In the genomic region with DNA sequence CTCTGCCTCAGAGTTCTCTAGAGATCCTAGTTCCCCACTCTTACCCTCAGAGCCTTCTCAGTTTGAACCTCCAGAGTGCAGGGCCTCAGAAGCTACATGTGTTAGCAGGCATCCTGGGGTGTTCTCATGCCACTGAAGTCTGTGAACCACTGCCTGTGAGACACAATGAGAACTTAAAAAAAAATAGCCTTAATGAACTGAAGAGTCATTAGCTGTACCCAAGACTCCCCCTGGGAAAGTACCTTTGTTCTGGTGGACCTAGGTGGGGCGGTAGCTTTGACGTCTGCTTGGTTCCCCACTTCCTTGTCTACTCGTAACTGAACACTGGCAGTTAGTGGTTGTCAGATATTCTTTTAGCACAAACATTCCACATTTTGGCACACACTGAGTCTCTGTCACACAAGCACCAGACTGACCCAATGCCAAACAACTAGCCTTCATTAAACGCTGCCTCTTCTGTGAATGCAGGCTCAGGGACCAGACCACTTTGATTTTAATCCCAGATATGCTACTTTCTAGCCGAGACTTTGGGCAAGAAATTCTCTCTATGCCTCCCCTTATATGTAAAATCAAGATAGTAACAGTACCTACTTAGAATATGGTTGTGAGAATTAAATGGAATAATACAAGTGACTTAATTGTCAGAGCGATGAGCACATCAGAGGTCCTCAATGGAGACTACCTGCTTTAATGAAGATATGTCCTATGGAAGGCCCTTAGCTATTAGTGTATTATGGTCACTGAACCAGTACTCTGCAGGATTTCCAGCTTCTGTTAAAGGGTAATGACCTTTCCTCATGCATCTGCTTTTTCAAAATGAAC, we compare ENCODE assay signal across 8 cellular contexts.
DNase-seq lines count a peak whose midpoint lies in the region; ATAC-seq, FAIRE-seq and TF ChIP-seq lines count a peak whose summit lies in the region.

No MANE protein-coding gene starts in this region.

- H3K4me1 Mint-ChIP-seq in activated CD8-positive, alpha-beta memory T cell treated with anti-CD3 and anti-CD28 coated beads, Interleukin-2, amount 10 ng/mL, durations not matched to agents 7 days and 5 days = peaks cover 84% of the 10 kb centered on the region
- H3K4me1 Mint-ChIP-seq in activated CD8-positive, alpha-beta T cell treated with anti-CD3 and anti-CD28 coated beads for 36 hours (ENCODE audit: low read depth) = peaks cover 21% of the 10 kb centered on the region

- peaks cover 67% of the 10 kb centered on the region for H3K36me3 Mint-ChIP-seq in activated CD8-positive, alpha-beta memory T cell treated with anti-CD3 and anti-CD28 coated beads, Interleukin-2, amount 10 ng/mL, durations not matched to agents 7 days and 5 days
- H3K36me3 Mint-ChIP-seq in activated CD8-positive, alpha-beta T cell treated with anti-CD3 and anti-CD28 coated beads for 36 hours (ENCODE audit: low read depth) = peaks cover 1% of the 10 kb centered on the region

- no peak for FAIRE-seq in frontal cortex (lab: Jason Lieb, UNC)

- CTCF ChIA-PET in activated CD8-positive, alpha-beta memory T cell treated with anti-CD3 and anti-CD28 coated beads, Interleukin-2, amount 10 ng/mL, durations not matched to agents 7 days and 5 days (lab: Charles Lee) = interaction anchor here (1.2 to 24.9 kb wide), 8 partner anchors 10 to 138 kb away, joined by 3 to 444 read pairs (median 14); partner anchors contain the start of genes ENTPD1 and TCTN3
- CTCF ChIA-PET in activated CD8-positive, alpha-beta T cell treated with anti-CD3 and anti-CD28 coated beads for 36 hours (lab: Charles Lee) = interaction anchor here (1.5 to 3.0 kb wide), 3 partner anchors 9 to 138 kb away, joined by 4 to 14 read pairs (median 10); partner anchors contain the start of gene TCTN3
- CTCF ChIA-PET in HEK293T (lab: Yijun Ruan, JAX) = interaction anchor here (1.5 kb wide), 1 partner anchor 9 kb away, joined by 3 read pairs; no protein-coding TSS in a partner anchor

- H3K9me3 Mint-ChIP-seq in activated CD8-positive, alpha-beta memory T cell treated with anti-CD3 and anti-CD28 coated beads, Interleukin-2, amount 10 ng/mL, durations not matched to agents 7 days and 5 days (ENCODE audit: low read depth) = no peaks in the 10 kb centered on the region
- H3K9me3 Mint-ChIP-seq in activated CD8-positive, alpha-beta T cell treated with anti-CD3 and anti-CD28 coated beads for 36 hours = no peaks in the 10 kb centered on the region

- POLR2A ChIA-PET in activated CD8-positive, alpha-beta T cell treated with anti-CD3 and anti-CD28 coated beads for 36 hours (lab: Charles Lee) = no interaction called here
- POLR2A ChIA-PET in HEK293T (lab: Yijun Ruan, JAX) = no interaction called here

- TF ChIP-seq CTCF in activated CD8-positive, alpha-beta T cell treated with anti-CD3 and anti-CD28 coated beads for 36 hours (IDR thresholded peaks at IDR 0.05) = no peak

- ATAC-seq in activated CD8-positive, alpha-beta memory T cell treated with anti-CD3 and anti-CD28 coated beads, Interleukin-2, amount 10 ng/mL, durations not matched to agents 7 days and 5 days = peak; percentile 91
- peak; percentile 86 for ATAC-seq in HG02885 (IDR thresholded peaks at IDR 0.05; ENCODE audit: poor library complexity, unreplicated experiment)
- ATAC-seq in activated CD8-positive, alpha-beta T cell treated with anti-CD3 and anti-CD28 coated beads for 36 hours = peak; percentile 87

- intact Hi-C loops in activated CD8-positive, alpha-beta T cell treated with anti-CD3 and anti-CD28 coated beads for 36 hours (cut with micrococcal nuclease) = no loop called here

- peak; percentile 92 for DNase-seq in activated CD8-positive, alpha-beta memory T cell treated with anti-CD3 and anti-CD28 coated beads, Interleukin-2, amount 10 ng/mL, durations not matched to agents 7 days and 5 days
- no peak for DNase-seq in activated CD8-positive, alpha-beta memory T cell treated with anti-CD3 and anti-CD28 coated beads, Interleukin-2, amount 50 U/mL, for 48 hours
- DNase-seq in activated CD8-positive, alpha-beta T cell treated with anti-CD3 and anti-CD28 coated beads for 36 hours = peak; percentile 69
- DNase-seq in stimulated activated CD8-positive, alpha-beta memory T cell treated with anti-CD3 and anti-CD28 coated beads, Interleukin-4, amount 100 ng/mL, for 24 hours (ENCODE audit: low read depth) = peak; percentile 12
- DNase-seq in frontal cortex (ENCODE audit: low spot score in 2 of 2) (no peak), HEK293T (ENCODE audit: extremely low spot score) (no peak)
- DNase-seq in NK-92 treated with Interleukin-12 subunit alpha and Interleukin-12 subunit beta, amount 100 ng/mL, for 24 hours (lab: John Stamatoyannopoulos, UW) = no peak

- H3K27ac Mint-ChIP-seq in activated CD8-positive, alpha-beta memory T cell treated with anti-CD3 and anti-CD28 coated beads, Interleukin-2, amount 10 ng/mL, durations not matched to agents 7 days and 5 days = peak overlapping the region; percentile 90
- H3K27ac Mint-ChIP-seq in activated CD8-positive, alpha-beta T cell treated with anti-CD3 and anti-CD28 coated beads for 36 hours = peak overlapping the region; percentile 85

- peak overlapping the region; percentile 75 for H3K4me3 Mint-ChIP-seq in activated CD8-positive, alpha-beta memory T cell treated with anti-CD3 and anti-CD28 coated beads, Interleukin-2, amount 10 ng/mL, durations not matched to agents 7 days and 5 days
- H3K4me3 Mint-ChIP-seq in activated CD8-positive, alpha-beta T cell treated with anti-CD3 and anti-CD28 coated beads for 36 hours = peak overlapping the region; percentile 70

- H3K27me3 Mint-ChIP-seq in activated CD8-positive, alpha-beta memory T cell treated with anti-CD3 and anti-CD28 coated beads, Interleukin-2, amount 10 ng/mL, durations not matched to agents 7 days and 5 days = no peaks in the 10 kb centered on the region
- H3K27me3 Mint-ChIP-seq in activated CD8-positive, alpha-beta T cell treated with anti-CD3 and anti-CD28 coated beads for 36 hours = no peaks in the 10 kb centered on the region

TF ChIP-seq in HEK293T, 16 proteins besides CTCF, POLR2A, EP300 and RAD21:
- TF ChIP-seq NFRKB (IDR thresholded peaks at IDR 0.05) (no peak), LEF1 (IDR thresholded peaks at IDR 0.05; ENCODE audit: borderline replicate concordance) (no peak), ZNF384 (IDR thresholded peaks at IDR 0.05) (no peak), SP1 (IDR thresholded peaks at IDR 0.05) (no peak), SUZ12 (IDR thresholded peaks at IDR 0.05) (no peak), FOXM1 (IDR thresholded peaks at IDR 0.05; ENCODE audit: borderline replicate concordance) (no peak), FOXA1 (IDR thresholded peaks at IDR 0.05) (no peak), BHLHE40 (IDR thresholded peaks at IDR 0.05; ENCODE audit: borderline replicate concordance) (no peak), FOXK2 (IDR thresholded peaks at IDR 0.05) (no peak), L3MBTL2 (conservative IDR thresholded peaks at IDR 0.05) (no peak), HDGF (IDR thresholded peaks at IDR 0.05; ENCODE audit: borderline replicate concordance) (no peak), TARDBP (IDR thresholded peaks at IDR 0.05) (no peak), ARNT (IDR thresholded peaks at IDR 0.05) (no peak), CTBP1 (IDR thresholded peaks at IDR 0.05; ENCODE audit: borderline replicate concordance) (no peak), ELF4 (IDR thresholded peaks at IDR 0.05) (no peak)
- TF ChIP-seq, protein P1, sequence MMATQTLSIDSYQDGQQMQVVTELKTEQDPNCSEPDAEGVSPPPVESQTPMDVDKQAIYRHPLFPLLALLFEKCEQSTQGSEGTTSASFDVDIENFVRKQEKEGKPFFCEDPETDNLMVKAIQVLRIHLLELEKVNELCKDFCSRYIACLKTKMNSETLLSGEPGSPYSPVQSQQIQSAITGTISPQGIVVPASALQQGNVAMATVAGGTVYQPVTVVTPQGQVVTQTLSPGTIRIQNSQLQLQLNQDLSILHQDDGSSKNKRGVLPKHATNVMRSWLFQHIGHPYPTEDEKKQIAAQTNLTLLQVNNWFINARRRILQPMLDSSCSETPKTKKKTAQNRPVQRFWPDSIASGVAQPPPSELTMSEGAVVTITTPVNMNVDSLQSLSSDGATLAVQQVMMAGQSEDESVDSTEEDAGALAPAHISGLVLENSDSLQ (IDR thresholded peaks at IDR 0.05) = no peak

Comparison
In these comparisons a context has a peak if more than half of its experiments do, and no peak if none do; other contexts are left out.
1. DNase-seq: peak in activated CD8-positive, alpha-beta memory T cell treated with anti-CD3 and anti-CD28 coated beads, Interleukin-2, amount 10 ng/mL, durations not matched to agents 7 days and 5 days (single experiment), activated CD8-positive, alpha-beta T cell treated with anti-CD3 and anti-CD28 coated beads for 36 hours (single experiment) and stimulated activated CD8-positive, alpha-beta memory T cell treated with anti-CD3 and anti-CD28 coated beads, Interleukin-4, amount 100 ng/mL, for 24 hours (single experiment); none in activated CD8-positive, alpha-beta memory T cell treated with anti-CD3 and anti-CD28 coated beads, Interleukin-2, amount 50 U/mL, for 48 hours (single experiment), frontal cortex (0 of 2), NK-92 treated with Interleukin-12 subunit alpha and Interleukin-12 subunit beta, amount 100 ng/mL, for 24 hours (single experiment) and HEK293T (single experiment).
2. Peak in every context shown above with its lines, with median percentiles within 50 percentile points of each other: ATAC-seq.